8 cellular contexts compared by ENCODE assay signal in genomic region chr20:46362931-46363872, GRCh38. TPM values are rescaled to one million over a fixed set of nuclear protein-coding genes. Genes with fewer than 3 reads are reported as not detected.
DNase-seq lines count a peak whose midpoint lies in the region; ATAC-seq and TF ChIP-seq lines count a peak whose summit lies in the region.

No MANE protein-coding gene starts in this region.

- no peak for TF ChIP-seq CTCF in lung (IDR thresholded peaks at IDR 0.05; ENCODE audit: control extremely low read depth, extremely low read depth)
- TF ChIP-seq CTCF in vagina (IDR thresholded peaks at IDR 0.05), result no peak

- H3K27me3 ChIP-seq in adipocyte (replicated peaks; ENCODE audit: control insufficient read depth, insufficient read depth, low read length) (no peaks in the 10 kb centered on the region), lung (ENCODE audit: control insufficient read depth, insufficient read depth) (no peaks in the 10 kb centered on the region), vagina (no peaks in the 10 kb centered on the region)

- peaks cover 52% of the 10 kb centered on the region for H3K4me1 ChIP-seq in adipocyte (ENCODE audit: control insufficient read depth, insufficient read depth, low read length)
- peaks cover 7 to 8% of the 10 kb centered on the region in 2 donors for H3K4me1 ChIP-seq in lung (ENCODE audit: control insufficient read depth in 2 of 2, insufficient read depth in 2 of 2, low read length in 2 of 2)
- H3K4me1 ChIP-seq in vagina, result peaks cover 54% of the 10 kb centered on the region

- in situ Hi-C loops in KBM-7 (cut with MboI; ENCODE audit: low pct_unique_long_range_greater_than_20kb, low sequenced_read_pairs), result no loop called here

- H3K9me3 ChIP-seq in adipocyte (ENCODE audit: control insufficient read depth, low read length), result no peaks in the 10 kb centered on the region
- no peaks in the 10 kb centered on the region for H3K9me3 ChIP-seq in lung (ENCODE audit: control insufficient read depth in 2 of 2, insufficient read depth in 1 of 2, low read length in 1 of 2)
- H3K9me3 ChIP-seq in vagina, result no peaks in the 10 kb centered on the region

- intact Hi-C loops in vagina (cut with DNase I), result no loop called here

- H3K36me3 ChIP-seq in adipocyte (ENCODE audit: control insufficient read depth, insufficient read depth, low read length, severe bottlenecking) (peaks cover 30% of the 10 kb centered on the region), lung (ENCODE audit: control insufficient read depth in 2 of 2, insufficient read depth in 2 of 2, low read length in 2 of 2) (peaks cover 2 to 34% of the 10 kb centered on the region in 2 donors), vagina (peaks cover 0 to 22% of the 10 kb centered on the region in 2 donors)

- H3K9ac ChIP-seq in adipocyte (ENCODE audit: low read length), result peak overlapping the region; percentile 95

- WGBS in lung, 2 donors, result 29 to 47% methylated on average over 14 of the region's 14 CpGs

- H3K4me3 ChIP-seq in adipocyte (ENCODE audit: low read length), result peak overlapping the region; percentile 85
- peak overlapping the region; percentile 99 for H3K4me3 ChIP-seq in lung
- peak overlapping the region; percentile 97 to 98 for H3K4me3 ChIP-seq in vagina

- ATAC-seq in GM18907 (IDR thresholded peaks at IDR 0.05; ENCODE audit: unreplicated experiment) (peak; percentile 7), HG03196 (IDR thresholded peaks at IDR 0.05; ENCODE audit: unreplicated experiment) (peak; percentile 3), lung (ENCODE audit: insufficient read depth, low FRiP score) (no peak), HG03469 (IDR thresholded peaks at IDR 0.05; ENCODE audit: unreplicated experiment) (no peak)

- TF ChIP-seq POLR2A in vagina (IDR thresholded peaks at IDR 0.05), result no peak

- DNase-seq in adipocyte (ENCODE audit: low read depth), result no peak
- no peak for DNase-seq in lung (ENCODE audit: low spot score)
- DNase-seq in vagina (ENCODE audit: extremely low spot score in 2 of 2), result no peak
- DNase-seq in KBM-7, result no peak
- DNase-seq in NK-92 (lab: John Stamatoyannopoulos, UW; ENCODE audit: unreplicated experiment), result no peak

- H3K27ac ChIP-seq in lung (ENCODE audit: low read depth in 1 of 2, low read length in 1 of 2), result peak overlapping the region in 1 of 2 donors; percentile 100
- H3K27ac ChIP-seq in vagina, result peak overlapping the region; percentile 99

RNA-seq across cellular contexts. Expression of gene ELMO2, which starts 43.2 kb away (rescaled TPM):
- 10 to 100 TPM; 54.1 to 56.5 TPM for total RNA-seq in lung
- 10 to 100 TPM; 19.6 to 37.8 TPM for polyA plus RNA-seq in lung
- total RNA-seq in vagina, result 73.9 TPM

RNA-seq across cellular contexts. Expression of gene CDH22, which starts 54.9 kb away (rescaled TPM):
- total RNA-seq in lung, result under 1 TPM; 0.06 to 0.25 TPM
- under 1 TPM; 0.03 to 0.12 TPM for polyA plus RNA-seq in lung
- 1.7 TPM for total RNA-seq in vagina

Comparison
In these comparisons a context has a peak if more than half of its experiments do, and no peak if none do; other contexts are left out.
1. ATAC-seq: peak in GM18907 (single experiment) and HG03196 (single experiment); none in lung (single experiment) and HG03469 (single experiment).
2. Peak in every context shown above with its lines, with median percentiles within 50 percentile points of each other: H3K4me3 ChIP-seq.